ENCODE assay signal across 10 cellular contexts in the genomic region with DNA sequence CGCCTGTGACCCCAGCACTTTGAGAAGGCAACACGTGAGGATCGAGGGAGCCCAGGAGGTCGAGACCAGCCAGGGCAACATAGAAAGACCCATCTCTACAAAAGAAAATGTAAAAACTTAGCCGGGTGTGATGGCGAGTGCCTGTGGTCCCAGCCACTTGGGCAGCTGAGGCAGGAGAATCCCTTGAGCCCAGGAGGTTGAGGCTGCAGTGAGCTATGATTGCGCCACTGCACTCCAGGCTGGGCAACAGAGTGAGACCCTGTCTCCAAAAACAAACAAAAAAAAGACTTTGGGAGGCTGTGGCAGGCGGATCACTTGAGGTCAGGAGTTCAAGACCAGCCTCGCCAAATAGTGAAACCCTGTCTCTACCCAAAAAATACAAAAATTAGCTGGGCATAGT. TPM values are rescaled to one million over a fixed set of nuclear protein-coding genes. Genes with fewer than 3 reads are reported as not detected.
DNase-seq lines count a peak whose midpoint lies in the region; ATAC-seq and TF ChIP-seq lines count a peak whose summit lies in the region.
"Not testable (repeated sequence)": the region's sequence is repeated elsewhere in the genome, so short reads cannot be mapped to it uniquely, and the experiment has no call there.
"Had no signal": no experiment of that assay in that cellular context is flagged by ENCODE, and none has a peak within 500 bp of the region (broad histone marks: within the 10 kb centered on the region; RNA-seq: fewer than 3 reads in every experiment).

No MANE protein-coding gene starts in this region.

- H3K9me3 ChIP-seq in Caco-2; HUES6 (ENCODE audit: control insufficient read depth, insufficient read depth, low read depth, low read length); RWPE2 (ENCODE audit: severe bottlenecking); endodermal cell (ENCODE audit: control insufficient read depth, low read length); trophoblast cell (ENCODE audit: insufficient read depth, low read depth, low read length): not testable (repeated sequence)

- not testable (repeated sequence) for H3K4me3 ChIP-seq in Caco-2 (ENCODE audit: low read depth, low read length); HUES6 (ENCODE audit: low read depth, low read length); RWPE2 (ENCODE audit: severe bottlenecking); endodermal cell (ENCODE audit: low read length); mesendoderm (ENCODE audit: low read length); trophoblast cell (ENCODE audit: low read depth, low read length)

- CTCF ChIA-PET in Caco-2 (lab: Charles Lee): interaction anchor here (0.7 kb wide), 1 partner anchor 1384 kb away, joined by 5 read pairs; no protein-coding TSS in a partner anchor

- H2AFZ ChIP-seq in trophoblast cell (ENCODE audit: insufficient read depth, low read length, poor library complexity): peak overlapping the region; percentile 12

- not testable (repeated sequence) for H2BK120ac ChIP-seq in mesendoderm (ENCODE audit: low read depth, low read length)
- peak overlapping the region; percentile 93 for H2BK120ac ChIP-seq in trophoblast cell (ENCODE audit: insufficient read depth, low read length, poor library complexity)

- H3K79me2 ChIP-seq in mesendoderm (ENCODE audit: control insufficient read depth, insufficient read depth, low read length): peaks cover 29% of the 10 kb centered on the region
- H3K79me2 ChIP-seq in trophoblast cell (ENCODE audit: control insufficient read depth, insufficient read depth, low read length, poor library complexity): peaks cover 50% of the 10 kb centered on the region

- peak overlapping the region; percentile 71 for H3K56ac ChIP-seq in mesendoderm (ENCODE audit: low read length)

- POLR2A ChIA-PET in Caco-2 (lab: Charles Lee): interaction anchor here (0.6 kb wide), 1 partner anchor 9 kb away, joined by 4 read pairs; no protein-coding TSS in a partner anchor

- H4K5ac ChIP-seq in mesendoderm (ENCODE audit: low read length): not testable (repeated sequence)

- peak overlapping the region; percentile 10 for H4K12ac ChIP-seq in trophoblast cell (ENCODE audit: low read depth, low read length)

- not testable (repeated sequence) for H2BK15ac ChIP-seq in mesendoderm (replicated peaks; ENCODE audit: low read depth)

- peak overlapping the region; percentile 67 for H3K4me3 Mint-ChIP-seq in Caco-2 (ENCODE audit: unreplicated experiment)
- H3K4me3 Mint-ChIP-seq in endodermal cell: not testable (repeated sequence)

- H4K91ac ChIP-seq in trophoblast cell (ENCODE audit: low read depth, low read length): peak overlapping the region; percentile 89

- not testable (repeated sequence) for H2AK5ac ChIP-seq in mesendoderm (ENCODE audit: low read length)
- peak overlapping the region; percentile 62 for H2AK5ac ChIP-seq in trophoblast cell (ENCODE audit: low read length)

- H3K9ac ChIP-seq in HUES6 (ENCODE audit: low read length); endodermal cell (ENCODE audit: extremely low read depth, low read length, poor library complexity, severe bottlenecking): not testable (repeated sequence)
- H3K9ac ChIP-seq in mesendoderm (ENCODE audit: low read length) (peak overlapping the region; percentile 41), trophoblast cell (ENCODE audit: low read length) (peak overlapping the region; percentile 60)

- H3K36me3 ChIP-seq in Caco-2 (ENCODE audit: control insufficient read depth, insufficient read depth, low read length); RWPE2 (ENCODE audit: low read depth); mesendoderm (ENCODE audit: control insufficient read depth, insufficient read depth, low read length): not testable (repeated sequence)
- H3K36me3 ChIP-seq in HUES6 (ENCODE audit: control insufficient read depth, insufficient read depth, low read length) (peaks cover 20% of the 10 kb centered on the region; the same call in 1 of the 2 replicates), endodermal cell (ENCODE audit: control insufficient read depth, insufficient read depth, low read length) (peaks cover 29% of the 10 kb centered on the region), trophoblast cell (ENCODE audit: control insufficient read depth in 1 of 2, insufficient read depth in 2 of 2, low read length in 2 of 2) (peaks cover 38 to 44% of the 10 kb centered on the region in 2 experiments)

- peak overlapping the region; percentile 88; the same call in 1 of the 2 replicates for H3K27ac ChIP-seq in HUES6 (ENCODE audit: low read depth, low read length)
- H3K27ac ChIP-seq in RWPE2 (ENCODE audit: poor library complexity, severe bottlenecking): peak overlapping the region; percentile 43
- H3K27ac ChIP-seq in endodermal cell (ENCODE audit: low read depth, low read length): peak overlapping the region; percentile 76
- peak overlapping the region; percentile 98 for H3K27ac ChIP-seq in mesendoderm (ENCODE audit: low read depth, low read length)
- peak overlapping the region; percentile 99 for H3K27ac ChIP-seq in trophoblast cell (ENCODE audit: low read depth, low read length)

- not testable (repeated sequence) for ATAC-seq in RWPE2 (ENCODE audit: low read depth)

- 95 to 96% methylated on average over 7 to 9 of the region's 9 CpGs for WGBS in endodermal cell (ENCODE audit: insufficient coverage in 1 of 2, insufficient read length in 1 of 2), 2 experiments
- no CpG with 5 or more reads among the region's 9 CpGs for WGBS in mesendoderm (ENCODE audit: extremely low coverage, insufficient coverage, low lambda C conversion rate)
- WGBS in trophoblast cell (ENCODE audit: extremely low coverage, insufficient coverage, insufficient read length): no CpG with 5 or more reads among the region's 9 CpGs

- H3K4ac ChIP-seq in mesendoderm (ENCODE audit: low read depth, low read length): not testable (repeated sequence)
- H3K4ac ChIP-seq in trophoblast cell (ENCODE audit: low read depth, low read length): peak overlapping the region; percentile 49

- peak overlapping the region; percentile 43 for H3K14ac ChIP-seq in trophoblast cell (ENCODE audit: low read length)

- not testable (repeated sequence) for DNase-seq in Caco-2; RWPE2 (ENCODE audit: low spot score); endodermal cell; mesendoderm; trophoblast cell

- peak overlapping the region; percentile 20 for H2BK12ac ChIP-seq in trophoblast cell (ENCODE audit: low read length)

- not testable (repeated sequence) for TF ChIP-seq CTCF in Caco-2 (IDR thresholded peaks at IDR 0.05; ENCODE audit: insufficient read depth in 1 of 2, low read depth in 1 of 2, low read length in 1 of 2, severe bottlenecking in 1 of 2, unreplicated experiment in 1 of 2); RWPE2 (IDR thresholded peaks at IDR 0.05; ENCODE audit: poor library complexity, severe bottlenecking); endodermal cell (conservative IDR thresholded peaks at IDR 0.05)

- H3K79me1 ChIP-seq in mesendoderm (ENCODE audit: low read length) (peaks cover 21% of the 10 kb centered on the region), trophoblast cell (ENCODE audit: low read length) (peaks cover 57% of the 10 kb centered on the region)

- not testable (repeated sequence) for H3K23ac ChIP-seq in mesendoderm (ENCODE audit: low read length); trophoblast cell (ENCODE audit: low read length)

- not testable (repeated sequence) for H3K4me2 ChIP-seq in mesendoderm (ENCODE audit: low read length)
- peak overlapping the region; percentile 45 for H3K4me2 ChIP-seq in trophoblast cell (ENCODE audit: low read length)

- not testable (repeated sequence) for BruUV-seq in Caco-2 (replicated peaks; lab: Mats Ljungman, UMichigan)

- peak overlapping the region; percentile 86 for H3K18ac ChIP-seq in mesendoderm (ENCODE audit: low read length)
- H3K18ac ChIP-seq in trophoblast cell (ENCODE audit: low read length): peak overlapping the region; percentile 73

- intact Hi-C loops in Caco-2 (cut with micrococcal nuclease; ENCODE audit: unreplicated experiment): not testable (repeated sequence)

- not testable (repeated sequence) for H3K9me3 Mint-ChIP-seq in Caco-2 (ENCODE audit: unreplicated experiment); endodermal cell

- not testable (repeated sequence) for H4K8ac ChIP-seq in mesendoderm (ENCODE audit: low read depth, low read length)
- peak overlapping the region; percentile 84 for H4K8ac ChIP-seq in trophoblast cell (ENCODE audit: low read depth, low read length)

- not testable (repeated sequence) for H3K27me3 Mint-ChIP-seq in Caco-2 (ENCODE audit: insufficient read depth, unreplicated experiment); endodermal cell (ENCODE audit: insufficient read depth)

- H3K36me3 Mint-ChIP-seq in Caco-2 (ENCODE audit: insufficient read depth, unreplicated experiment) (peaks cover 93% of the 10 kb centered on the region), endodermal cell (ENCODE audit: low read depth) (peaks cover 30% of the 10 kb centered on the region)

- H3K27me3 ChIP-seq in Caco-2 (replicated peaks; ENCODE audit: control insufficient read depth, insufficient read depth, low read length); HUES6 (ENCODE audit: control insufficient read depth, insufficient read depth, low read length); RWPE2 (ENCODE audit: insufficient read depth, poor library complexity, severe bottlenecking); endodermal cell (ENCODE audit: control insufficient read depth, insufficient read depth, low read length, poor library complexity, severe bottlenecking); mesendoderm (ENCODE audit: insufficient read depth, low read length, poor library complexity); trophoblast cell (ENCODE audit: insufficient read depth, low read length): not testable (repeated sequence)

- peak overlapping the region; percentile 96 for H3K27ac Mint-ChIP-seq in Caco-2 (ENCODE audit: unreplicated experiment)
- H3K27ac Mint-ChIP-seq in endodermal cell: peak overlapping the region; percentile 86

- H3K4me1 Mint-ChIP-seq in Caco-2 (ENCODE audit: low read depth, unreplicated experiment) (peaks cover 20% of the 10 kb centered on the region), endodermal cell (peaks cover 16% of the 10 kb centered on the region)

- H3K4me1 ChIP-seq in Caco-2 (peaks cover 92% of the 10 kb centered on the region), HUES6 (ENCODE audit: control insufficient read depth, insufficient read depth, low read length) (peaks cover 52% of the 10 kb centered on the region), RWPE2 (ENCODE audit: insufficient read depth, poor library complexity, severe bottlenecking) (peaks cover 22% of the 10 kb centered on the region), mesendoderm (ENCODE audit: control insufficient read depth, low read depth, low read length) (peaks cover 26% of the 10 kb centered on the region), trophoblast cell (ENCODE audit: control insufficient read depth in 1 of 2, insufficient read depth in 2 of 2, low read length in 2 of 2) (peaks cover 60 to 62% of the 10 kb centered on the region in 2 experiments)
- H3K4me1 ChIP-seq in endodermal cell (ENCODE audit: control insufficient read depth, insufficient read depth, low read length): not testable (repeated sequence)

- not testable (repeated sequence) for H2BK5ac ChIP-seq in mesendoderm (ENCODE audit: low read length)
- H2BK5ac ChIP-seq in trophoblast cell (ENCODE audit: low read depth, low read length, poor library complexity): peak overlapping the region; percentile 97

RNA-seq across cellular contexts. Expression of a gene that starts 26.6 kb away (rescaled TPM):
- total RNA-seq in Caco-2 (2022): 89.5 and 96.8 TPM in 2 replicates
- 10 to 100 TPM; 68.6 to 85.6 TPM for total RNA-seq in endodermal cell
- polyA plus RNA-seq in endodermal cell (2013, experiment 1 of 2): 59.4 TPM
- polyA plus RNA-seq in endodermal cell (2013, experiment 2 of 2): 62.7 TPM
- polyA plus RNA-seq in mesendoderm (2013, experiment 1 of 2): 61.9 TPM
- 58.1 TPM for polyA plus RNA-seq in mesendoderm (2013, experiment 2 of 2)
- polyA plus RNA-seq in trophoblast cell (2013): 43.8 and 45.6 TPM in 2 replicates

RNA-seq across cellular contexts. Expression of a gene that starts 31.7 kb away (rescaled TPM):
- total RNA-seq in Caco-2 (2022) (217 and 239 TPM in 2 replicates), endodermal cell (100 to 1,000 TPM; 121 to 124 TPM)
- polyA plus RNA-seq in endodermal cell (2013, experiment 1 of 2): 40.4 TPM
- polyA plus RNA-seq in endodermal cell (2013, experiment 2 of 2): 41.7 TPM
- 66.2 TPM for polyA plus RNA-seq in mesendoderm (2013, experiment 1 of 2)
- polyA plus RNA-seq in mesendoderm (2013, experiment 2 of 2): 69.1 TPM
- 445 and 449 TPM in 2 replicates for polyA plus RNA-seq in trophoblast cell (2013)

RNA-seq across cellular contexts. Expression of a gene that starts 40.4 kb away (rescaled TPM):
- total RNA-seq in Caco-2 (2022) (13.0 and 16.6 TPM in 2 replicates), endodermal cell (under 1 TPM in 1 of 2 donors, not detected in 1; 0.73 TPM)
- polyA plus RNA-seq in endodermal cell (2013, experiment 1 of 2): 1.3 TPM
- polyA plus RNA-seq in endodermal cell (2013, experiment 2 of 2): 0.70 TPM
- polyA plus RNA-seq in mesendoderm (2013, experiment 1 of 2): 0.10 TPM
- polyA plus RNA-seq in mesendoderm (2013, experiment 2 of 2): 0.15 TPM
- 0.10 and 0.14 TPM in 2 replicates for polyA plus RNA-seq in trophoblast cell (2013)
- total RNA-seq: Calu3, HT1080, LHCN-M2, OCI-LY7 had no signal

RNA-seq across cellular contexts. Expression of a gene that starts 42.6 kb away (rescaled TPM):
- total RNA-seq in Caco-2 (2022): 0.41 and 0.49 TPM in 2 replicates
- total RNA-seq in endodermal cell: 1 to 10 TPM; 2.0 TPM
- polyA plus RNA-seq in endodermal cell (2013, experiment 1 of 2): 0.85 TPM
- polyA plus RNA-seq in endodermal cell (2013, experiment 2 of 2): 0.50 TPM
- 0.06 TPM for polyA plus RNA-seq in mesendoderm (2013, experiment 1 of 2)
- 0.10 TPM for polyA plus RNA-seq in mesendoderm (2013, experiment 2 of 2)
- polyA plus RNA-seq in trophoblast cell (2013): 1.8 and 1.9 TPM in 2 replicates
- total RNA-seq: Calu3, HT1080, OCI-LY7 had no signal

RNA-seq across cellular contexts. Expression of a gene that starts 44.6 kb away (rescaled TPM):
- total RNA-seq in Caco-2 (2022): 57.7 and 60.4 TPM in 2 replicates
- total RNA-seq in endodermal cell: 10 to 100 TPM; 61.1 to 64.7 TPM
- 54.6 TPM for polyA plus RNA-seq in endodermal cell (2013, experiment 1 of 2)
- polyA plus RNA-seq in endodermal cell (2013, experiment 2 of 2): 56.9 TPM
- 56.1 TPM for polyA plus RNA-seq in mesendoderm (2013, experiment 1 of 2)
- 56.0 TPM for polyA plus RNA-seq in mesendoderm (2013, experiment 2 of 2)
- 51.5 and 52.5 TPM in 2 replicates for polyA plus RNA-seq in trophoblast cell (2013)

Comparison
In these comparisons a context has a peak if more than half of its experiments do, and no peak if none do; other contexts are left out.
1. H3K27ac ChIP-seq: peak in every context shown above with its lines; median percentile 99 in trophoblast cell; 98 in mesendoderm; 88 in HUES6; 76 in endodermal cell; 43 in RWPE2.